Comparison of ENCODE assay signal across 8 cellular contexts in the genomic region with DNA sequence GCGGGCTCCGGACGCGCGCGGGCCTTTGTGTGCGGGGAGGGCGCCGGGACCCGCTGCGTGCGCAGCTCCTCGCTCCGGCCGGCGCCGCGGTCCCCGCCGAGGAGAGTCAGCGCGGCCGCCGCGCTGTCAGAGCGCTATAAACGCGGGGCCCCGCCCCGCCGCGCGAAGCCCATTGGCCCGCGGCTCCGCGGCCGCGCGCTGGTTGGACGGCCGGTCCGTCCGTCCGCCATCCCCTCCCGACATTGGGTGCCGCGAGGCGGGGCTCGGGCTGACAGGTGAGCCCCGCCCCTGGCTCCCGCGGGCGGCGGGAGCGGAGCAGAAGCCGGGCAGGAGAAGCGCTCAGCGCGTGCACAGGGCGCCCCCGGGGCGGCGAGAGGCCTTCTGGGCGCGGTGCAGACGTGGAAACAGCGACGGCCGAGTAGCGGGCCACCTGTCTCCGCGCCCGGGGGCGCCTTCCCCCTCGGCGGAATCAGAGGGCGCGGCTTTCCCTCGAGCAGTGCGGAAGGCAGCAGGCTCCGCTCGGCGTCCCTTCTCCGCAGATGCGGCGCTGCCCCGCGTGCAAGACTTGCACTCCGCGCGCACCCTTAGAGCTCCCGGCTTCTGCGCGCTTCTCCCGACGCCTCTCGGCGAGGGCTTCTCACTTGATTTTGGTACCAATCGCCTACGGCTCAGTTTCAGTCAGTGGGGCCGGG. TPM values are rescaled to one million over a fixed set of nuclear protein-coding genes. Genes with fewer than 3 reads are reported as not detected.
A peak's percentile ranks its signal among the peaks of the same experiment; 100 is the strongest.
DNase-seq lines count a peak whose midpoint lies in the region; ATAC-seq and TF ChIP-seq lines count a peak whose summit lies in the region.

Gene EFNB2 (minus strand): TSS at position 111 of the 692 bp plus-strand sequence. CDS start 698 bp downstream, outside the sequence.

- POLR2A ChIA-PET in CD4-positive, alpha-beta T cell (lab: Charles Lee), result interaction anchor here (1.1 to 5.7 kb wide), 4 partner anchors 28 to 1397 kb away, joined by 3 to 35 read pairs (median 4); partner anchors contain the start of gene ARGLU1

- H3K27me3 ChIP-seq in CD4-positive, alpha-beta T cell (ENCODE audit: control insufficient read depth, insufficient read depth, low read length), result peaks cover 40% of the 10 kb centered on the region

- intact Hi-C loops in CD4-positive, alpha-beta T cell (cut with DNase I, micrococcal nuclease), result loop anchor here (2.0 to 10.0 kb wide), 4 partner anchors 31 to 1763 kb away; no protein-coding TSS in a partner anchor

- DNase-seq in CD4-positive, alpha-beta T cell, result peak; percentile 70 to 88 (median 80)
- DNase-seq in NCI-H748 (lab: John Stamatoyannopoulos, UW; ENCODE audit: unreplicated experiment) (peak; percentile 96), medulla oblongata (ENCODE audit: extremely low spot score) (peak; percentile 95)
- peak; percentile 93 for DNase-seq in activated CD8-positive, alpha-beta memory T cell treated with anti-CD3 and anti-CD28 coated beads for 24 hours
- peak; percentile 78 for DNase-seq in effector CD8-positive, alpha-beta T cell (lab: John Stamatoyannopoulos, UW)
- DNase-seq in stimulated activated CD4-positive, alpha-beta T cell treated with anti-CD3 and anti-CD28 coated beads, TNF-alpha, amount 100 ng/mL, for 4 hours (ENCODE audit: low read depth in 3 of 3), result peak; percentile 70 to 83 (median 80)

- no peaks in the 10 kb centered on the region for H3K9me3 ChIP-seq in CD4-positive, alpha-beta T cell (ENCODE audit: control insufficient read depth, low read length)

- peak within 1 kb of the TSS; percentile 40 for H3K27ac Mint-ChIP-seq in CD4-positive, alpha-beta T cell

- no peak within 1 kb of the TSS for H3K27ac ChIP-seq in CD4-positive, alpha-beta T cell (ENCODE audit: low read depth, low read length)

- H3K4me1 Mint-ChIP-seq in CD4-positive, alpha-beta T cell (ENCODE audit: low read depth), result peaks cover 29% of the 10 kb centered on the region

- TF ChIP-seq CTCF in CD4-positive, alpha-beta T cell (IDR thresholded peaks at IDR 0.05), result no peak

- H3K36me3 Mint-ChIP-seq in CD4-positive, alpha-beta T cell (ENCODE audit: low read depth), result peaks cover 6% of the 10 kb centered on the region

- H3K27me3 Mint-ChIP-seq in CD4-positive, alpha-beta T cell, result peaks cover 44% of the 10 kb centered on the region

- CTCF ChIA-PET in CD4-positive, alpha-beta T cell (lab: Charles Lee), result interaction anchor here (0.7 to 2.0 kb wide), 13 partner anchors 8 to 1125 kb away, joined by 3 to 16 read pairs (median 6); partner anchors contain the start of gene ARGLU1

- peak within 1 kb of the TSS; percentile 97 for H3K4me3 Mint-ChIP-seq in CD4-positive, alpha-beta T cell

- ATAC-seq in CD4-positive, alpha-beta T cell (ENCODE audit: poor library complexity), result peak; percentile 91
- ATAC-seq in GM19351 (IDR thresholded peaks at IDR 0.05; ENCODE audit: unreplicated experiment), result peak; percentile 90
- ATAC-seq in HG03469 (IDR thresholded peaks at IDR 0.05; ENCODE audit: unreplicated experiment), result peak; percentile 93

- H3K9me3 Mint-ChIP-seq in CD4-positive, alpha-beta T cell, result no peaks in the 10 kb centered on the region

RNA-seq across cellular contexts. Expression of gene EFNB2, which starts in this region (rescaled TPM):
- under 1 TPM; 0.20 to 0.36 TPM for total RNA-seq in CD4-positive, alpha-beta T cell

Comparison
In these comparisons a context has a peak if more than half of its experiments do, and no peak if none do; other contexts are left out.
1. Peak in DNase-seq and ATAC-seq in CD4-positive, alpha-beta T cell; RNA of the gene not detected or under 1 TPM.